ENCODE assay signal across 15 cellular contexts in the genomic region with DNA sequence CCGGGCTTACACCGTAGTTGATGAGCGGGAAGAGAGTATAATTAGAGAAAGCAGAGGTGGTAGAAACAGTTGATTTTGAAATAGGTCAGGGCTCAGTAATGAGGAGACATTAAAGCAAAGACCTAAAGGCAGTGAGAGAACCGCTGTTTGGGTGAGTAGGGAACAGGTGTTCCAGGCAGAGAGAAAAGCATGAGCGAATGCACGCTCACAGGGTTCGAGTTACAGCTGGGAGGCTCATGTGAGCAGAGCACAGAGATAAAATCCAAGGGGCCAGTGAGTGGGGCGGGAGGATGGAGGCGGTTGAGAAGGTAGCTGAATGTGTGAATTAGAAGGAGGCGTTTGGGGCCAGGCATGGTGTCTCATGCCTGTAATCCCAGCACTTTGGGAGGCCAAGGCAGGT. TPM values are rescaled to one million over a fixed set of nuclear protein-coding genes. Genes with fewer than 3 reads are reported as not detected.
DNase-seq lines count a peak whose midpoint lies in the region; ATAC-seq and TF ChIP-seq lines count a peak whose summit lies in the region.
"Had no signal": no experiment of that assay in that cellular context is flagged by ENCODE, and none has a peak within 500 bp of the region (broad histone marks: within the 10 kb centered on the region; RNA-seq: fewer than 3 reads in every experiment).

No MANE protein-coding gene starts in this region.

- no peaks in the 10 kb centered on the region for H3K9me3 Mint-ChIP-seq in T-helper 2 cell treated with Interferon-gamma antibody and Interleukin-4, amounts not matched to agents 5 μg/mL and 100 μg/mL, for 36 hours
- H3K9me3 Mint-ChIP-seq in activated CD8-positive, alpha-beta T cell treated with anti-CD3 and anti-CD28 coated beads, Interleukin-2, amount 10 ng/mL, durations not matched to agents 7 days and 5 days (ENCODE audit: insufficient read depth) = no peaks in the 10 kb centered on the region
- H3K9me3 Mint-ChIP-seq in natural killer cell = no peaks in the 10 kb centered on the region

- DNase-seq in T-helper 2 cell treated with Interferon-gamma antibody and Interleukin-4, amounts not matched to agents 5 μg/mL and 100 μg/mL, for 36 hours (ENCODE audit: low spot score) = no peak
- DNase-seq in T-helper 2 cell (no peak), natural killer cell (no peak), DMS53 (lab: John Stamatoyannopoulos, UW) (no peak), NCI-H2227 treated with DMSO at 0.1 percent for 48 hours (lab: John Stamatoyannopoulos, UW) (no peak)
- no peak for DNase-seq in activated CD8-positive, alpha-beta T cell treated with anti-CD3 and anti-CD28 coated beads, Interleukin-2, amount 10 ng/mL, durations not matched to agents 7 days and 5 days
- DNase-seq: activated CD4-positive, alpha-beta T cell treated with anti-CD3 and anti-CD28 coated beads for 48 hours; Caco-2; caudate nucleus; left lung; psoas muscle; testis had no signal

- peak overlapping the region; percentile 87 for H3K27ac Mint-ChIP-seq in T-helper 2 cell treated with Interferon-gamma antibody and Interleukin-4, amounts not matched to agents 5 μg/mL and 100 μg/mL, for 36 hours
- peak overlapping the region; percentile 91 for H3K27ac Mint-ChIP-seq in activated CD8-positive, alpha-beta T cell treated with anti-CD3 and anti-CD28 coated beads, Interleukin-2, amount 10 ng/mL, durations not matched to agents 7 days and 5 days
- peak overlapping the region; percentile 81 to 87 for H3K27ac Mint-ChIP-seq in natural killer cell

- peak; percentile 36 for ATAC-seq in HG02870 (IDR thresholded peaks at IDR 0.05; ENCODE audit: unreplicated experiment)
- ATAC-seq in activated CD8-positive, alpha-beta T cell treated with anti-CD3 and anti-CD28 coated beads, Interleukin-2, amount 10 ng/mL, durations not matched to agents 7 days and 5 days = no peak
- ATAC-seq in natural killer cell = no peak
- ATAC-seq in HG02678 (IDR thresholded peaks at IDR 0.05; ENCODE audit: unreplicated experiment) = no peak
- ATAC-seq: A549, left lung, psoas muscle had no signal

- H3K36me3 Mint-ChIP-seq in T-helper 2 cell treated with Interferon-gamma antibody and Interleukin-4, amounts not matched to agents 5 μg/mL and 100 μg/mL, for 36 hours (ENCODE audit: low read depth) = peaks cover 41% of the 10 kb centered on the region
- peaks cover 45% of the 10 kb centered on the region for H3K36me3 Mint-ChIP-seq in activated CD8-positive, alpha-beta T cell treated with anti-CD3 and anti-CD28 coated beads, Interleukin-2, amount 10 ng/mL, durations not matched to agents 7 days and 5 days (ENCODE audit: low read depth)
- H3K36me3 Mint-ChIP-seq in natural killer cell = no peaks in the 10 kb centered on the region

- intact Hi-C loops in natural killer cell (cut with micrococcal nuclease) = loop anchor here (10.0 kb wide), 1 partner anchor 377 kb away; no protein-coding TSS in a partner anchor

- H3K4me1 Mint-ChIP-seq in T-helper 2 cell treated with Interferon-gamma antibody and Interleukin-4, amounts not matched to agents 5 μg/mL and 100 μg/mL, for 36 hours (ENCODE audit: low read depth) = peaks cover 67% of the 10 kb centered on the region
- peaks cover 81% of the 10 kb centered on the region for H3K4me1 Mint-ChIP-seq in activated CD8-positive, alpha-beta T cell treated with anti-CD3 and anti-CD28 coated beads, Interleukin-2, amount 10 ng/mL, durations not matched to agents 7 days and 5 days (ENCODE audit: low read depth)
- peaks cover 70 to 72% of the 10 kb centered on the region in 2 donors for H3K4me1 Mint-ChIP-seq in natural killer cell

- TF ChIP-seq CTCF in natural killer cell (IDR thresholded peaks at IDR 0.05) = no peak

- CTCF ChIA-PET in activated CD8-positive, alpha-beta T cell treated with anti-CD3 and anti-CD28 coated beads, Interleukin-2, amount 10 ng/mL, durations not matched to agents 7 days and 5 days (lab: Charles Lee) = interaction anchor here (0.7 to 2.5 kb wide), 2 partner anchors 10 to 32 kb away, joined by 3 to 7 read pairs; no protein-coding TSS in a partner anchor

- peak overlapping the region; percentile 65 for H3K4me3 Mint-ChIP-seq in T-helper 2 cell treated with Interferon-gamma antibody and Interleukin-4, amounts not matched to agents 5 μg/mL and 100 μg/mL, for 36 hours
- peak overlapping the region; percentile 54 for H3K4me3 Mint-ChIP-seq in activated CD8-positive, alpha-beta T cell treated with anti-CD3 and anti-CD28 coated beads, Interleukin-2, amount 10 ng/mL, durations not matched to agents 7 days and 5 days
- H3K4me3 Mint-ChIP-seq in natural killer cell = peak overlapping the region; percentile 13

- H3K27me3 Mint-ChIP-seq in T-helper 2 cell treated with Interferon-gamma antibody and Interleukin-4, amounts not matched to agents 5 μg/mL and 100 μg/mL, for 36 hours (ENCODE audit: low read depth) = no peaks in the 10 kb centered on the region
- H3K27me3 Mint-ChIP-seq in activated CD8-positive, alpha-beta T cell treated with anti-CD3 and anti-CD28 coated beads, Interleukin-2, amount 10 ng/mL, durations not matched to agents 7 days and 5 days (ENCODE audit: low read depth) = no peaks in the 10 kb centered on the region
- H3K27me3 Mint-ChIP-seq in natural killer cell (ENCODE audit: low read depth in 2 of 2) = no peaks in the 10 kb centered on the region

- POLR2A ChIA-PET in activated CD8-positive, alpha-beta T cell treated with anti-CD3 and anti-CD28 coated beads, Interleukin-2, amount 10 ng/mL, durations not matched to agents 7 days and 5 days (lab: Charles Lee) = no interaction called here

RNA-seq across cellular contexts. Expression of a gene that starts 39.9 kb away (rescaled TPM):
- total RNA-seq in activated CD8-positive, alpha-beta T cell treated with anti-CD3 and anti-CD28 coated beads, Interleukin-2, amount 10 ng/mL, durations not matched to agents 7 days and 5 days = 10 to 100 TPM; 75.9 to 76.0 TPM
- total RNA-seq in natural killer cell = 100 to 1,000 TPM in 2 of 3 donors, 10 to 100 TPM in 1; 92.5 to 119 (median 100) TPM

Comparison
In these comparisons a context has a peak if more than half of its experiments do, and no peak if none do; other contexts are left out.
1. H3K4me3 Mint-ChIP-seq: peak in every context shown above with its lines; median percentile 65 in T-helper 2 cell treated with Interferon-gamma antibody and Interleukin-4, amounts not matched to agents 5 μg/mL and 100 μg/mL, for 36 hours; 54 in activated CD8-positive, alpha-beta T cell treated with anti-CD3 and anti-CD28 coated beads, Interleukin-2, amount 10 ng/mL, durations not matched to agents 7 days and 5 days; 13 in natural killer cell.